9 cellular contexts compared by ENCODE assay signal in genomic region chr1:1014896-1015681, GRCh38. TPM values are rescaled to one million over a fixed set of nuclear protein-coding genes. Genes with fewer than 3 reads are reported as not detected.
A peak's percentile ranks its signal among the peaks of the same experiment; 100 is the strongest.
DNase-seq lines count a peak whose midpoint lies in the region; ATAC-seq, FAIRE-seq and TF ChIP-seq lines count a peak whose summit lies in the region.
"Had no signal": no experiment of that assay in that cellular context is flagged by ENCODE, and none has a peak within 500 bp of the region (broad histone marks: within the 10 kb centered on the region; RNA-seq: fewer than 3 reads in every experiment).

No MANE protein-coding gene starts in this region.

- H3K9me3 Mint-ChIP-seq in osteocyte (ENCODE audit: unreplicated experiment), result no peaks in the 10 kb centered on the region

- H3K9me3 ChIP-seq in DOHH2 (ENCODE audit: control insufficient read depth, insufficient read depth, low read length) (no peaks in the 10 kb centered on the region), small intestine (ENCODE audit: control insufficient read depth, low read depth) (no peaks in the 10 kb centered on the region)

- H3K4me1 ChIP-seq in DOHH2 (ENCODE audit: control insufficient read depth, low read length), result peaks cover 22% of the 10 kb centered on the region
- H3K4me1 ChIP-seq in small intestine (ENCODE audit: control insufficient read depth in 2 of 2, insufficient read depth in 1 of 2, low read depth in 1 of 2, low read length in 1 of 2), result peaks cover 0 to 4% of the 10 kb centered on the region in 2 donors
- H3K4me1 ChIP-seq: parathyroid adenoma had no signal

- H3F3A ChIP-seq in DOHH2 (ENCODE audit: control insufficient read depth, insufficient read depth), result no peaks in the 10 kb centered on the region

- no peaks in the 10 kb centered on the region for H3K9me2 ChIP-seq in DOHH2 (replicated peaks; ENCODE audit: control insufficient read depth, low read length)

- no peaks in the 10 kb centered on the region for H4K20me1 ChIP-seq in DOHH2 (ENCODE audit: control insufficient read depth, insufficient read depth, low read depth, low read length)

- H3K36me3 Mint-ChIP-seq in osteocyte (ENCODE audit: unreplicated experiment), result peaks cover 2% of the 10 kb centered on the region

- H3K27ac ChIP-seq in DOHH2 (ENCODE audit: low read depth, low read length), result no peak overlapping the region
- H3K27ac ChIP-seq in small intestine (ENCODE audit: low read depth in 1 of 2, low read length in 1 of 2), result peak overlapping the region in 1 of 2 donors; percentile 72
- H3K27ac ChIP-seq: parathyroid adenoma had no signal

- H3K27me3 ChIP-seq in DOHH2 (ENCODE audit: control insufficient read depth, low read length) (peaks cover under 1% of the 10 kb centered on the region; the same call in 1 of the 2 replicates), bronchial epithelial cell (ENCODE audit: control insufficient read depth, insufficient read depth, low read length) (no peaks in the 10 kb centered on the region), small intestine (ENCODE audit: control insufficient read depth in 2 of 2, insufficient read depth in 2 of 2, low read length in 2 of 2) (no peaks in the 10 kb centered on the region)

- no peak for DNase-seq in Jurkat, Clone E6-1 (ENCODE audit: low read depth, low spot score)
- no peak for DNase-seq in bronchial epithelial cell (ENCODE audit: low read depth)
- DNase-seq in osteocyte (ENCODE audit: extremely low spot score, unreplicated experiment), result no peak
- no peak for DNase-seq in small intestine
- DNase-seq in hippocampal formation (lab: John Stamatoyannopoulos, UW), result no peak
- DNase-seq in cortex of kidney (lab: John Stamatoyannopoulos, UW), result no peak

- H3K4me3 Mint-ChIP-seq in osteocyte (ENCODE audit: unreplicated experiment), result no peak overlapping the region

- WGBS in small intestine, 3 donors, result 70 to 76% (median 73%) methylated on average over 16 to 18 of the region's 18 CpGs

- peak overlapping the region; percentile 34 for H3K27ac Mint-ChIP-seq in osteocyte (ENCODE audit: unreplicated experiment)

- no peak overlapping the region for H3K4me2 ChIP-seq in DOHH2 (ENCODE audit: low read length)

- ATAC-seq in GM18511 (IDR thresholded peaks at IDR 0.05; ENCODE audit: unreplicated experiment), result no peak

- no peaks in the 10 kb centered on the region for H3K79me2 ChIP-seq in DOHH2 (ENCODE audit: control insufficient read depth, low read length)
- H3K79me2 ChIP-seq: parathyroid adenoma had no signal

- FAIRE-seq in bronchial epithelial cell (lab: Jason Lieb, UNC) (no peak), small intestine (lab: Jason Lieb, UNC) (no peak)

- no peaks in the 10 kb centered on the region for H3K36me3 ChIP-seq in DOHH2 (ENCODE audit: control insufficient read depth, low read length)
- H3K36me3 ChIP-seq in bronchial epithelial cell (ENCODE audit: control insufficient read depth, insufficient read depth, low read length), result no peaks in the 10 kb centered on the region
- no peaks in the 10 kb centered on the region for H3K36me3 ChIP-seq in small intestine (ENCODE audit: control insufficient read depth in 2 of 2, insufficient read depth in 2 of 2, low read length in 2 of 2)

- no peaks in the 10 kb centered on the region for H3K27me3 Mint-ChIP-seq in osteocyte (ENCODE audit: unreplicated experiment)

- peaks cover 26% of the 10 kb centered on the region for H3K4me1 Mint-ChIP-seq in osteocyte (ENCODE audit: unreplicated experiment)

- TF ChIP-seq CTCF in DOHH2 (IDR thresholded peaks at IDR 0.05; ENCODE audit: low read depth, low read length, poor library complexity, severe bottlenecking) (peak; percentile 53), bronchial epithelial cell (IDR thresholded peaks at IDR 0.05; ENCODE audit: insufficient read depth, low read length, severe bottlenecking) (peak; percentile 49), osteocyte (IDR thresholded peaks at IDR 0.05) (peak; percentile 44)

- no peak overlapping the region for H3K4me3 ChIP-seq in DOHH2 (ENCODE audit: low read length)
- H3K4me3 ChIP-seq in Jurkat, Clone E6-1 (ENCODE audit: low read length), result peak overlapping the region; percentile 90
- H3K4me3 ChIP-seq in bronchial epithelial cell (ENCODE audit: low read depth, low read length), result no peak overlapping the region
- no peak overlapping the region for H3K4me3 ChIP-seq in small intestine (ENCODE audit: low read depth in 1 of 2, low read length in 2 of 2)

RNA-seq across cellular contexts. Expression of gene ISG15, which starts 1.8 kb away (rescaled TPM):
- polyA plus RNA-seq in Jurkat, Clone E6-1 (2012; ENCODE audit: insufficient read depth, insufficient read length), result 112 TPM
- 18.2 and 25.7 TPM in 2 replicates for total RNA-seq in bronchial epithelial cell
- 29.3 and 30.6 TPM in 2 replicates for total RNA-seq in osteocyte
- 100 to 1,000 TPM in 2 of 3 donors, 10 to 100 TPM in 1; 86.3 to 282 (median 277) TPM for polyA plus RNA-seq in small intestine

RNA-seq across cellular contexts. Expression of gene AGRN, which starts 4.8 kb away (rescaled TPM):
- polyA plus RNA-seq in Jurkat, Clone E6-1 (2012; ENCODE audit: insufficient read depth, insufficient read length), result 31.5 TPM
- total RNA-seq in bronchial epithelial cell (117 and 132 TPM in 2 replicates), osteocyte (175 and 191 TPM in 2 replicates)
- polyA plus RNA-seq in small intestine, result 10 to 100 TPM; 13.2 to 20.9 (median 18.9) TPM

RNA-seq across cellular contexts. Expression of gene HES4, which starts 15.2 kb away (rescaled TPM):
- 141 TPM for polyA plus RNA-seq in Jurkat, Clone E6-1 (2012; ENCODE audit: insufficient read depth, insufficient read length)
- total RNA-seq in bronchial epithelial cell (42.6 and 83.5 TPM in 2 replicates), osteocyte (75.0 and 79.2 TPM in 2 replicates)
- polyA plus RNA-seq in small intestine, result 1 to 10 TPM in 2 of 3 donors, under 1 TPM in 1; 0.89 to 8.2 (median 6.2) TPM

RNA-seq across cellular contexts. Expression of gene PERM1, which starts 33.2 kb away (rescaled TPM):
- polyA plus RNA-seq in Jurkat, Clone E6-1 (2012; ENCODE audit: insufficient read depth, insufficient read length), result not detected
- total RNA-seq in bronchial epithelial cell (under 0.01 TPM in 1 of 2 replicates, not detected in the other), osteocyte (0.13 TPM in 1 of 2 replicates, not detected in the other)
- polyA plus RNA-seq in small intestine, result 1 to 10 TPM in 1 of 3 donors, under 1 TPM in 1, not detected in 1; 0.30 to 1.6 TPM

RNA-seq across cellular contexts. Expression of gene PLEKHN1, which starts 48.8 kb away (rescaled TPM):
- polyA plus RNA-seq in Jurkat, Clone E6-1 (2012; ENCODE audit: insufficient read depth, insufficient read length), result not detected
- total RNA-seq in bronchial epithelial cell, result 1.6 and 5.4 TPM in 2 replicates
- 0.21 TPM in 2 replicates for total RNA-seq in osteocyte
- under 1 TPM; 0.72 to 0.89 (median 0.81) TPM for polyA plus RNA-seq in small intestine
